11 cellular contexts compared by ENCODE assay signal in genomic region chr2:101267671-101268656, GRCh38. TPM values are rescaled to one million over a fixed set of nuclear protein-coding genes. Genes with fewer than 3 reads are reported as not detected.
DNase-seq lines count a peak whose midpoint lies in the region; ATAC-seq, FAIRE-seq and TF ChIP-seq lines count a peak whose summit lies in the region.
"Had no signal": no experiment of that assay in that cellular context is flagged by ENCODE, and none has a peak within 500 bp of the region (broad histone marks: within the 10 kb centered on the region; RNA-seq: fewer than 3 reads in every experiment).

No MANE protein-coding gene starts in this region.

- H3K4me1 Mint-ChIP-seq in activated CD8-positive, alpha-beta memory T cell treated with anti-CD3 and anti-CD28 coated beads, Interleukin-2, amount 10 ng/mL, durations not matched to agents 7 days and 5 days: peaks cover 63% of the 10 kb centered on the region
- peaks cover 65% of the 10 kb centered on the region for H3K4me1 Mint-ChIP-seq in stimulated activated naive CD8-positive, alpha-beta T cell treated with anti-CD3 and anti-CD28 coated beads, Interleukin-15, amount 100 ng/mL, for 72 hours

- DNase-seq in activated CD8-positive, alpha-beta memory T cell treated with anti-CD3 and anti-CD28 coated beads, Interleukin-2, amount 10 ng/mL, durations not matched to agents 7 days and 5 days: no peak
- no peak for DNase-seq in activated CD8-positive, alpha-beta memory T cell treated with anti-CD3 and anti-CD28 coated beads, Interleukin-2, amount 50 U/mL, for 48 hours
- peak; percentile 42 for DNase-seq in GM12878 (ENCODE audit: low read depth, low spot score)
- no peak for DNase-seq in stimulated activated naive CD8-positive, alpha-beta T cell treated with anti-CD3 and anti-CD28 coated beads, Interleukin-15, amount 100 ng/mL, for 72 hours
- no peak for DNase-seq in right atrium auricular region (ENCODE audit: low spot score)
- no peak for DNase-seq in osteoblast (ENCODE audit: insufficient read length, low spot score, missing footprints)
- DNase-seq: glutamatergic neuron, psoas muscle had no signal

- intact Hi-C loops in GM12878 (cut with micrococcal nuclease; ENCODE audit: unreplicated experiment): no loop called here

- ATAC-seq in activated CD8-positive, alpha-beta memory T cell treated with anti-CD3 and anti-CD28 coated beads, Interleukin-2, amount 10 ng/mL, durations not matched to agents 7 days and 5 days: no peak
- ATAC-seq in HG02981 (IDR thresholded peaks at IDR 0.05; ENCODE audit: unreplicated experiment) (peak; percentile 63), GM12878 (peak; percentile 77), HG02973 (IDR thresholded peaks at IDR 0.05; ENCODE audit: unreplicated experiment) (no peak)
- ATAC-seq in stimulated activated naive CD8-positive, alpha-beta T cell treated with anti-CD3 and anti-CD28 coated beads, Interleukin-15, amount 100 ng/mL, for 72 hours: no peak
- ATAC-seq: psoas muscle, SK-N-SH treated with all-trans-retinoic acid at 6 μM for 48 hours had no signal

- in situ Hi-C loops in GM12878 (cut with MboI): no loop called here

- H3K27me3 Mint-ChIP-seq in activated CD8-positive, alpha-beta memory T cell treated with anti-CD3 and anti-CD28 coated beads, Interleukin-2, amount 10 ng/mL, durations not matched to agents 7 days and 5 days: no peaks in the 10 kb centered on the region
- H3K27me3 Mint-ChIP-seq in stimulated activated naive CD8-positive, alpha-beta T cell treated with anti-CD3 and anti-CD28 coated beads, Interleukin-15, amount 100 ng/mL, for 72 hours: no peaks in the 10 kb centered on the region

- H3K4me3 ChIP-seq in GM12878 (no peak overlapping the region), right atrium auricular region (no peak overlapping the region), osteoblast (ENCODE audit: insufficient read depth, low read length) (no peak overlapping the region)
- H3K4me3 ChIP-seq: psoas muscle had no signal

- H3K27ac Mint-ChIP-seq in activated CD8-positive, alpha-beta memory T cell treated with anti-CD3 and anti-CD28 coated beads, Interleukin-2, amount 10 ng/mL, durations not matched to agents 7 days and 5 days: peak overlapping the region; percentile 71
- H3K27ac Mint-ChIP-seq in stimulated activated naive CD8-positive, alpha-beta T cell treated with anti-CD3 and anti-CD28 coated beads, Interleukin-15, amount 100 ng/mL, for 72 hours: peak overlapping the region; percentile 1 to 42

- no peak overlapping the region for H3K27ac ChIP-seq in GM12878 (ENCODE audit: control insufficient read depth, insufficient read depth)
- H3K27ac ChIP-seq in right atrium auricular region: peak overlapping the region in 1 of 2 donors; percentile 80
- H3K27ac ChIP-seq in osteoblast (ENCODE audit: low read depth, low read length): no peak overlapping the region
- H3K27ac ChIP-seq: psoas muscle had no signal

- no peak overlapping the region for H2AFZ ChIP-seq in GM12878 (ENCODE audit: control insufficient read depth, low read depth, low read length)
- no peak overlapping the region for H2AFZ ChIP-seq in osteoblast (ENCODE audit: low read length)

- H3K4me2 ChIP-seq in GM12878 (ENCODE audit: control insufficient read depth, insufficient read depth) (no peak overlapping the region), osteoblast (ENCODE audit: insufficient read depth, low read length) (no peak overlapping the region)

- no TSS peak for BruUV-seq in GM12878 (replicated peaks; lab: Mats Ljungman, UMichigan)

- H3K9me3 ChIP-seq in GM12878 (replicated peaks; ENCODE audit: control insufficient read depth, insufficient read depth, low read length): no peaks in the 10 kb centered on the region
- no peaks in the 10 kb centered on the region for H3K9me3 ChIP-seq in right atrium auricular region
- no peaks in the 10 kb centered on the region for H3K9me3 ChIP-seq in osteoblast (ENCODE audit: low read depth, low read length)
- H3K9me3 ChIP-seq: psoas muscle had no signal

- H3K36me3 ChIP-seq in GM12878 (ENCODE audit: control insufficient read depth in 2 of 2, insufficient read depth in 2 of 2, low read length in 1 of 2): peaks cover 8 to 34% of the 10 kb centered on the region in 2 experiments
- H3K36me3 ChIP-seq in right atrium auricular region: peaks cover 82% of the 10 kb centered on the region
- peaks cover 78% of the 10 kb centered on the region for H3K36me3 ChIP-seq in osteoblast (ENCODE audit: insufficient read depth, low read length)

- H3K4me1 ChIP-seq in GM12878 (ENCODE audit: control insufficient read depth, insufficient read depth, low read length) (peaks cover 11% of the 10 kb centered on the region), right atrium auricular region (peaks cover 0 to 15% of the 10 kb centered on the region in 2 donors), osteoblast (ENCODE audit: insufficient read depth, low read length) (no peaks in the 10 kb centered on the region)

- no peak overlapping the region for H3K4me3 Mint-ChIP-seq in activated CD8-positive, alpha-beta memory T cell treated with anti-CD3 and anti-CD28 coated beads, Interleukin-2, amount 10 ng/mL, durations not matched to agents 7 days and 5 days
- H3K4me3 Mint-ChIP-seq in stimulated activated naive CD8-positive, alpha-beta T cell treated with anti-CD3 and anti-CD28 coated beads, Interleukin-15, amount 100 ng/mL, for 72 hours: no peak overlapping the region

- no peak for TF ChIP-seq CTCF in GM12878 (IDR thresholded peaks at IDR 0.05 in 2 of 3, conservative IDR thresholded peaks at IDR 0.05 in 1 of 3; ENCODE audit: control insufficient read depth in 2 of 3, extremely low read depth in 1 of 3, insufficient read depth in 1 of 3, low read depth in 3 of 3, low read length in 3 of 3)
- TF ChIP-seq CTCF in right atrium auricular region (IDR thresholded peaks at IDR 0.05): no peak
- TF ChIP-seq CTCF in osteoblast (IDR thresholded peaks at IDR 0.05; ENCODE audit: extremely low read depth, low read depth, low read length): no peak

- SMC1A ChIA-PET in GM12878 (lab: Charles Lee; ENCODE audit: uncharacterized antibody, unreplicated experiment): interaction anchor here (1.0 to 3.1 kb wide), 7 partner anchors 9 to 485 kb away, joined by 3 to 17 read pairs (median 4); partner anchors contain the start of gene CNOT11

- no peaks in the 10 kb centered on the region for H3K27me3 ChIP-seq in GM12878 (replicated peaks in 1 of 2; ENCODE audit: control insufficient read depth in 2 of 2, insufficient read depth in 2 of 2, low read length in 1 of 2)
- no peaks in the 10 kb centered on the region for H3K27me3 ChIP-seq in right atrium auricular region
- no peaks in the 10 kb centered on the region for H3K27me3 ChIP-seq in osteoblast (ENCODE audit: insufficient read depth, low read length)

- 82% methylated on average over 15 of the region's 15 CpGs for WGBS in GM12878 (ENCODE audit: insufficient coverage, insufficient replicate concordance, low lambda C conversion rate, missing lambda C conversion rate)

- FAIRE-seq in GM12878 (lab: Jason Lieb, UNC): no peak

- H3K9ac ChIP-seq in GM12878 (ENCODE audit: control insufficient read depth, insufficient read depth, low read length): no peak overlapping the region

- no peaks in the 10 kb centered on the region for H3K79me2 ChIP-seq in GM12878 (ENCODE audit: control insufficient read depth, insufficient read depth, low read length)
- H3K79me2 ChIP-seq in osteoblast (ENCODE audit: insufficient read depth, low read length): no peaks in the 10 kb centered on the region

- peak in 1 of 2 experiments; percentile 38; a peak in 1 of 4 replicates for TF ChIP-seq EP300 in GM12878 (IDR thresholded peaks at IDR 0.05; ENCODE audit: borderline replicate concordance in 1 of 2, control insufficient read depth in 1 of 2, low read depth in 2 of 2, low read length in 2 of 2)

- no peak for TF ChIP-seq RAD21 in GM12878 (IDR thresholded peaks at IDR 0.05; ENCODE audit: insufficient read depth, low read depth, low read length)

- H4K20me1 ChIP-seq in GM12878 (ENCODE audit: control insufficient read depth, insufficient read depth): no peaks in the 10 kb centered on the region
- H4K20me1 ChIP-seq in osteoblast (ENCODE audit: insufficient read depth, low read length): no peaks in the 10 kb centered on the region

- H3K9me3 Mint-ChIP-seq in activated CD8-positive, alpha-beta memory T cell treated with anti-CD3 and anti-CD28 coated beads, Interleukin-2, amount 10 ng/mL, durations not matched to agents 7 days and 5 days (ENCODE audit: low read depth): no peaks in the 10 kb centered on the region
- H3K9me3 Mint-ChIP-seq in stimulated activated naive CD8-positive, alpha-beta T cell treated with anti-CD3 and anti-CD28 coated beads, Interleukin-15, amount 100 ng/mL, for 72 hours: no peaks in the 10 kb centered on the region

- POLR2A ChIA-PET in GM12878 (lab: Charles Lee): interaction anchor here (0.6 to 2.3 kb wide), 5 partner anchors 9 to 444 kb away, joined by 3 to 14 read pairs (median 4); partner anchors contain the start of genes CNOT11 and RNF149

- H3K36me3 Mint-ChIP-seq in activated CD8-positive, alpha-beta memory T cell treated with anti-CD3 and anti-CD28 coated beads, Interleukin-2, amount 10 ng/mL, durations not matched to agents 7 days and 5 days: peaks cover 78% of the 10 kb centered on the region

- CTCF ChIA-PET in activated CD8-positive, alpha-beta memory T cell treated with anti-CD3 and anti-CD28 coated beads, Interleukin-2, amount 10 ng/mL, durations not matched to agents 7 days and 5 days (lab: Charles Lee): interaction anchor here (1.2 to 4.9 kb wide), 3 partner anchors 9 to 39 kb away, joined by 3 to 28 read pairs (median 5); partner anchors contain the start of gene CNOT11
- CTCF ChIA-PET in GM12878 (lab: Yijun Ruan, JAX): interaction anchor here (0.7 to 1.1 kb wide), 6 partner anchors 12 to 255 kb away, joined by 3 to 4 read pairs (median 3); no protein-coding TSS in a partner anchor

- no peak for TF ChIP-seq POLR2A in GM12878 (IDR thresholded peaks at IDR 0.05; ENCODE audit: low read depth, low read length)

- RAD21 ChIA-PET in GM12878 (lab: Charles Lee; ENCODE audit: unreplicated experiment): interaction anchor here (0.6 to 1.3 kb wide), 4 partner anchors 8 to 355 kb away, joined by 3 to 12 read pairs (median 3); partner anchors contain the start of genes CNOT11 and RNF149

RNA-seq across cellular contexts. Expression of gene CNOT11, which starts 15.3 kb away (rescaled TPM):
- 10 to 100 TPM; 57.4 to 71.9 TPM for total RNA-seq in activated CD8-positive, alpha-beta memory T cell treated with anti-CD3 and anti-CD28 coated beads, Interleukin-2, amount 10 ng/mL, durations not matched to agents 7 days and 5 days
- total RNA-seq in GM12878 (2013; cell fraction: nucleolus; rRNA removed): 27.3 and 30.2 TPM in 2 replicates
- total RNA-seq in GM12878 (2014; rRNA removed) (54.2 and 59.0 TPM in 2 replicates), GM12878 (2014; rRNA removed; fragmentation: Illumina TruSeq; extraction: Trizol) (52.5 and 57.8 TPM in 2 replicates), GM12878 (2021) (44.1 and 45.9 TPM in 2 replicates), right atrium auricular region (10 to 100 TPM; 37.0 to 40.4 TPM), osteoblast (43.4 and 45.1 TPM in 2 replicates)
- 23.4 TPM for polyA plus RNA-seq in GM12878 (2011; ENCODE audit: low read depth)
- polyA plus RNA-seq in GM12878 (2011; rRNA removed) (85.8 and 111 TPM in 2 replicates), GM12878 (2014; fragmentation: Illumina TruSeq; extraction: Trizol) (97.2 and 135 TPM in 2 replicates), GM12878 (2014; fragmentation: Nextera tagmentation; extraction: Ambion mirVana) (10 to 100 TPM; 10.8 to 15.7 TPM), GM12878 (2014; rRNA removed) (39.2 and 44.1 TPM in 2 replicates), GM12878 (2016; fragmentation: Nextera tagmentation; extraction: Ambion mirVana) (10 to 100 TPM; 47.4 to 53.5 TPM)
- 78.2 and 118 TPM in 2 replicates for polyA plus RNA-seq in GM12878 (2011; cell fraction: cytosol; rRNA removed)
- 73.7 and 80.5 TPM in 2 replicates for polyA plus RNA-seq in GM12878 (2011; cell fraction: nucleus; rRNA removed)
- 24.6 and 29.6 TPM in 2 replicates for polyA plus RNA-seq in GM12878 (2012)
- 90.4 and 123 TPM in 2 replicates for polyA minus RNA-seq in GM12878 (2011; rRNA and poly(A)+ RNA removed)
- 26.5 and 35.5 TPM in 2 replicates for polyA minus RNA-seq in GM12878 (2011; cell fraction: cytosol; rRNA and poly(A)+ RNA removed)
- polyA minus RNA-seq in GM12878 (2011; cell fraction: nucleus; rRNA and poly(A)+ RNA removed): 12.6 and 20.3 TPM in 2 replicates

RNA-seq across cellular contexts. Expression of gene RNF149, which starts 40.5 kb away (rescaled TPM):
- 100 to 1,000 TPM in 1 of 2 experiments, 10 to 100 TPM in 1; 72.3 to 100 TPM for total RNA-seq in activated CD8-positive, alpha-beta memory T cell treated with anti-CD3 and anti-CD28 coated beads, Interleukin-2, amount 10 ng/mL, durations not matched to agents 7 days and 5 days
- total RNA-seq in GM12878 (2013; cell fraction: nucleolus; rRNA removed): 177 and 185 TPM in 2 replicates
- total RNA-seq in GM12878 (2014; rRNA removed): 18.0 and 18.2 TPM in 2 replicates
- total RNA-seq in GM12878 (2014; rRNA removed; fragmentation: Illumina TruSeq; extraction: Trizol): 16.6 and 18.2 TPM in 2 replicates
- 13.9 and 15.6 TPM in 2 replicates for total RNA-seq in GM12878 (2021)
- polyA plus RNA-seq in GM12878 (2011; ENCODE audit: low read depth): 14.2 TPM
- 38.4 and 56.1 TPM in 2 replicates for polyA plus RNA-seq in GM12878 (2011; rRNA removed)
- polyA plus RNA-seq in GM12878 (2011; cell fraction: cytosol; rRNA removed): 14.0 and 18.0 TPM in 2 replicates
- polyA plus RNA-seq in GM12878 (2011; cell fraction: nucleus; rRNA removed): 35.9 and 42.0 TPM in 2 replicates
- 14.4 and 17.8 TPM in 2 replicates for polyA plus RNA-seq in GM12878 (2012)
- polyA plus RNA-seq in GM12878 (2014; fragmentation: Illumina TruSeq; extraction: Trizol): 12.7 and 18.7 TPM in 2 replicates
- polyA plus RNA-seq in GM12878 (2014; fragmentation: Nextera tagmentation; extraction: Ambion mirVana): 1 to 10 TPM; 5.2 to 7.7 TPM
- 13.9 and 16.0 TPM in 2 replicates for polyA plus RNA-seq in GM12878 (2014; rRNA removed)
- polyA plus RNA-seq in GM12878 (2016; fragmentation: Nextera tagmentation; extraction: Ambion mirVana): 10 to 100 TPM; 18.4 to 19.9 TPM
- polyA minus RNA-seq in GM12878 (2011; rRNA and poly(A)+ RNA removed): 21.9 and 26.5 TPM in 2 replicates
- 11.4 and 11.5 TPM in 2 replicates for polyA minus RNA-seq in GM12878 (2011; cell fraction: cytosol; rRNA and poly(A)+ RNA removed)
- 26.0 and 37.4 TPM in 2 replicates for polyA minus RNA-seq in GM12878 (2011; cell fraction: nucleus; rRNA and poly(A)+ RNA removed)
- 10 to 100 TPM; 21.0 to 30.8 TPM for total RNA-seq in right atrium auricular region
- total RNA-seq in osteoblast: 70.1 and 73.1 TPM in 2 replicates

Comparison
In these comparisons a context has a peak if more than half of its experiments do, and no peak if none do; other contexts are left out.
1. ATAC-seq: peak in HG02981 (single experiment) and GM12878 (single experiment); none in activated CD8-positive, alpha-beta memory T cell treated with anti-CD3 and anti-CD28 coated beads, Interleukin-2, amount 10 ng/mL, durations not matched to agents 7 days and 5 days (single experiment), stimulated activated naive CD8-positive, alpha-beta T cell treated with anti-CD3 and anti-CD28 coated beads, Interleukin-15, amount 100 ng/mL, for 72 hours (single experiment) and HG02973 (single experiment).